23 cellular contexts compared by ENCODE assay signal in the genomic region with DNA sequence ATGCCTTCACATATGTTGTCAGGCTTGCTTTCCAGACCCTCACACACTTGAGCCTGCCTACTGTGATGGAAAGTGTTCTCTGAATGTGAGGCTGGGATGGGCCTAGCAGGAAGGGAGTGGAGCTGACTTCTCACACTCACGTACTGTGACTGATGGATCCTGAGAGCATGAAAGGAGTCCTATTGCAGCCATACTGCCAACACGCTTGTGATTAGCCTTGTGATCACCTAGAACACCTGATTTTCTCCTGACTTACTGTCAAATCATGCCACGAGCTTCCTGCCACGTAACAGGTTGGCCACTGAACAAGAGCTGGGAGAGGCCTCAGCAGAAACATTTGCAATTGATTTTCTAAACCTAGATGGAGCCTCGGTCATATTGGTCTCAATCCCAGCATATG.
"Had no signal": no experiment of that assay in that cellular context is flagged by ENCODE, and none has a peak within 500 bp of the region (broad histone marks: within the 10 kb centered on the region; RNA-seq: fewer than 3 reads in every experiment).

No MANE protein-coding gene starts in this region.

- ATAC-seq: activated CD8-positive, alpha-beta memory T cell treated with anti-CD3 and anti-CD28 coated beads, Interleukin-2, amount 10 ng/mL, durations not matched to agents 7 days and 5 days; heart right ventricle; left ventricle myocardium superior; natural killer cell; stimulated activated naive CD8-positive, alpha-beta T cell treated with anti-CD3 and anti-CD28 coated beads, Interleukin-15, Interleukin-2, amounts not matched to agents 100 U/mL and 50 U/mL, for 24 hours had no signal

- H3K4me1 ChIP-seq: breast epithelium had no signal

- H3K27me3 Mint-ChIP-seq: activated B cell treated with CpG ODN at 0.5 μM for 24 hours; activated CD4-positive, alpha-beta memory T cell treated with anti-CD3 and anti-CD28 coated beads, Interleukin-2, amount 10 ng/mL, durations not matched to agents 7 days and 5 days; activated CD8-positive, alpha-beta memory T cell treated with anti-CD3 and anti-CD28 coated beads, Interleukin-2, amount 10 ng/mL, durations not matched to agents 7 days and 5 days had no signal

- H3K4me1 Mint-ChIP-seq: immature natural killer cell, natural killer cell had no signal

- H3K9me3 Mint-ChIP-seq: activated B cell treated with CpG ODN at 0.5 μM for 24 hours; activated CD4-positive, alpha-beta memory T cell treated with anti-CD3 and anti-CD28 coated beads, Interleukin-2, amount 10 ng/mL, durations not matched to agents 7 days and 5 days; immature natural killer cell; natural killer cell had no signal

- H3K9me3 ChIP-seq: breast epithelium, heart right ventricle, suprapubic skin, vagina had no signal

- H3K27me3 ChIP-seq: breast epithelium, heart right ventricle, suprapubic skin, vagina had no signal

- H3K36me3 Mint-ChIP-seq: natural killer cell had no signal

- H3K27ac ChIP-seq: coronary artery, parathyroid adenoma, suprapubic skin had no signal

- DNase-seq: activated B cell treated with CpG ODN at 0.5 μM for 24 hours; activated CD4-positive, alpha-beta memory T cell treated with anti-CD3 and anti-CD28 coated beads, Interleukin-2, amount 10 ng/mL, durations not matched to agents 7 days and 5 days; activated CD4-positive, alpha-beta T cell treated with anti-CD3 and anti-CD28 coated beads for 4 hours; activated CD8-positive, alpha-beta memory T cell treated with anti-CD3 and anti-CD28 coated beads, Interleukin-2, amount 10 ng/mL, durations not matched to agents 7 days and 5 days; activated naive CD4-positive, alpha-beta T cell treated with anti-CD3 and anti-CD28 coated beads, Interleukin-2, amount 50 U/mL, for 16 hours; activated T-cell treated with anti-CD3 and anti-CD28 coated beads, Interleukin-2, amount 50 U/mL, for 1 hour; aorta; erythroblast; heart right ventricle; immature natural killer cell; kidney glomerular epithelial cell; left ventricle myocardium superior; mesendoderm; natural killer cell; stimulated activated CD8-positive, alpha-beta memory T cell treated with anti-CD3 and anti-CD28 coated beads, Interleukin-4, amount 100 ng/mL, for 48 hours; stimulated activated naive CD8-positive, alpha-beta T cell treated with anti-CD3 and anti-CD28 coated beads, Interleukin-15, Interleukin-2, amounts not matched to agents 100 U/mL and 50 U/mL, for 24 hours; T-helper 1 cell; T-helper 9 cell had no signal

- H3K4me3 ChIP-seq: breast epithelium, coronary artery, heart right ventricle, suprapubic skin, vagina had no signal

- H3K27ac Mint-ChIP-seq: activated B cell treated with CpG ODN at 0.5 μM for 24 hours; activated CD4-positive, alpha-beta memory T cell treated with anti-CD3 and anti-CD28 coated beads, Interleukin-2, amount 10 ng/mL, durations not matched to agents 7 days and 5 days; activated CD8-positive, alpha-beta memory T cell treated with anti-CD3 and anti-CD28 coated beads, Interleukin-2, amount 10 ng/mL, durations not matched to agents 7 days and 5 days; natural killer cell had no signal

- H3K4me3 Mint-ChIP-seq: activated B cell treated with CpG ODN at 0.5 μM for 24 hours; activated CD4-positive, alpha-beta memory T cell treated with anti-CD3 and anti-CD28 coated beads, Interleukin-2, amount 10 ng/mL, durations not matched to agents 7 days and 5 days; activated CD8-positive, alpha-beta memory T cell treated with anti-CD3 and anti-CD28 coated beads, Interleukin-2, amount 10 ng/mL, durations not matched to agents 7 days and 5 days; immature natural killer cell; natural killer cell had no signal
